In genomic region chr20:2619337-2619736, GRCh38 we compare ENCODE assay signal across 1 cellular context.
TF ChIP-seq lines count a peak whose summit lies in the region.

No MANE protein-coding gene starts in this region.

TF ChIP-seq in HCT116, 20 proteins besides CTCF, POLR2A, EP300 and RAD21 (continued from another document):
- TF ChIP-seq ZBTB33 (IDR thresholded peaks at IDR 0.05; ENCODE audit: extremely low read depth, insufficient replicate concordance, low read length) (no peak), ELF1 (IDR thresholded peaks at IDR 0.05; ENCODE audit: borderline replicate concordance, low read depth) (no peak), POLR2AphosphoS5 (IDR thresholded peaks at IDR 0.05; ENCODE audit: low read depth, low read length) (no peak), SP1 (IDR thresholded peaks at IDR 0.05; ENCODE audit: low read depth) (no peak), EGR1 (IDR thresholded peaks at IDR 0.05; ENCODE audit: low read depth) (no peak), SRF (IDR thresholded peaks at IDR 0.05; ENCODE audit: low read depth) (no peak), CBX3 (IDR thresholded peaks at IDR 0.05; ENCODE audit: low read depth) (no peak)
